Comparison of ENCODE assay signal across 23 cellular contexts in the genomic region with DNA sequence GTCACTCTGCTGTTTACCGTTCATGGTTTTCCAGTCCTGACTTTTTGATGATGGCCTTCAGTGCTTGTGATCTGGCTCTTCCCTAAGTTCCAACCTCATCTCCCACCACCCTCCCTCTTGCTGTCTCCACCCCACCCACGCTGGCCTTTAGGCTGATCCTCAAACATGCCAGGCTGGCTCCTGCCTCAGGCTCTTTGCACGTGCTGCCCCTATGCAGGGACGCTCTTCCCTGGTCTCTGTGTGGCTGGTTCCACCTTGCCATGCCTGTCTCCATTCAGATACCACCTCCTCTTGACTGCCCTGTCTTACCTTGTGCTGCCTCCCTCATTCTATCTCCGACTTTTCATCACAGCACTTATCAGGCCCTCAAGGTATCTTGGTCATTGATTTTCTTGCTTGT.
A peak's percentile ranks its signal among the peaks of the same experiment; 100 is the strongest.
DNase-seq lines count a peak whose midpoint lies in the region; ATAC-seq, FAIRE-seq and TF ChIP-seq lines count a peak whose summit lies in the region.
"Had no signal": no experiment of that assay in that cellular context is flagged by ENCODE, and none has a peak within 500 bp of the region (broad histone marks: within the 10 kb centered on the region; RNA-seq: fewer than 3 reads in every experiment).

No MANE protein-coding gene starts in this region.

- no peak for TF ChIP-seq EP300 in HepG2 (IDR thresholded peaks at IDR 0.05; ENCODE audit: low read depth in 2 of 2, low read length in 2 of 2)
- no peak for TF ChIP-seq EP300 in HepG2 (CRISPR knock-in tag; IDR thresholded peaks at IDR 0.05; ENCODE audit: borderline replicate concordance)

- ATAC-seq in HepG2: no peak
- no peak for ATAC-seq in right lobe of liver
- ATAC-seq: A549; CD8-positive, alpha-beta T cell had no signal

- H3K27me3 ChIP-seq in HepG2 (ENCODE audit: control insufficient read depth in 1 of 2, insufficient read depth in 2 of 2, low read length in 2 of 2) (no peaks in the 10 kb centered on the region), right lobe of liver (no peaks in the 10 kb centered on the region)
- H3K27me3 ChIP-seq: BLaER1 treated with 17β-estradiol and CSF1 and Interleukin-3, amounts not matched to agents 10 nM and 100 nM had no signal

- peaks cover 6% of the 10 kb centered on the region for H3K27me3 Mint-ChIP-seq in endothelial cell (ENCODE audit: unreplicated experiment)
- peaks cover 2% of the 10 kb centered on the region for H3K27me3 Mint-ChIP-seq in neural crest cell (ENCODE audit: low read depth)
- H3K27me3 Mint-ChIP-seq: B cell; CD4-positive, alpha-beta T cell had no signal

- no peak for TF ChIP-seq RAD21 in HepG2 (CRISPR knock-in tag; IDR thresholded peaks at IDR 0.05)

- peak overlapping the region; percentile 25 for H3K27ac Mint-ChIP-seq in endothelial cell (ENCODE audit: unreplicated experiment)
- peak overlapping the region; percentile 31 for H3K27ac Mint-ChIP-seq in neural crest cell (ENCODE audit: unreplicated experiment)
- H3K27ac Mint-ChIP-seq: B cell; CD4-positive, alpha-beta T cell; CD8-positive, alpha-beta T cell had no signal

- CTCF ChIA-PET in HepG2 (lab: Yijun Ruan, JAX; ENCODE audit: low intra/inter-chr PET ratio, low total read pairs): no interaction called here

- POLR2A ChIA-PET in HepG2 (lab: Yijun Ruan, JAX): interaction anchor here (1.1 to 2.6 kb wide), 3 partner anchors 57 to 108 kb away, joined by 4 to 8 read pairs (median 6); no protein-coding TSS in a partner anchor

- H3K36me3 Mint-ChIP-seq in endothelial cell (ENCODE audit: low read depth, unreplicated experiment) (no peaks in the 10 kb centered on the region), neural crest cell (ENCODE audit: low read depth) (no peaks in the 10 kb centered on the region)

- TF ChIP-seq CTCF in HepG2 (CRISPR knock-in tag; IDR thresholded peaks at IDR 0.05) (no peak), right lobe of liver (IDR thresholded peaks at IDR 0.05) (no peak), endothelial cell (IDR thresholded peaks at IDR 0.05; ENCODE audit: unreplicated experiment) (no peak), neural crest cell (conservative IDR thresholded peaks at IDR 0.05) (no peak)

- H3K9me3 Mint-ChIP-seq in endothelial cell (ENCODE audit: unreplicated experiment) (no peaks in the 10 kb centered on the region), neural crest cell (no peaks in the 10 kb centered on the region)
- H3K9me3 Mint-ChIP-seq: CD4-positive, alpha-beta T cell; CD8-positive, alpha-beta T cell had no signal

- H3K9ac ChIP-seq in HepG2 (ENCODE audit: insufficient read depth, low read depth, low read length): no peak overlapping the region
- H3K9ac ChIP-seq: BLaER1 treated with 17β-estradiol and CSF1 and Interleukin-3, amounts not matched to agents 10 nM and 100 nM had no signal

- H3K4me3 ChIP-seq in HepG2 (replicated peaks in 1 of 3; ENCODE audit: insufficient read depth in 1 of 3, low read depth in 2 of 3, low read length in 3 of 3) (no peak overlapping the region), right lobe of liver (no peak overlapping the region)
- H3K4me3 ChIP-seq: A549; BLaER1 treated with 17β-estradiol and CSF1 and Interleukin-3, amounts not matched to agents 10 nM and 100 nM had no signal

- H3K4me1 Mint-ChIP-seq in endothelial cell (ENCODE audit: unreplicated experiment) (no peaks in the 10 kb centered on the region), neural crest cell (no peaks in the 10 kb centered on the region)

- no peak for DNase-seq in HepG2 (ENCODE audit: low spot score)
- DNase-seq in right lobe of liver: no peak
- DNase-seq in endothelial cell (ENCODE audit: low spot score): no peak
- no peak for DNase-seq in neural crest cell (ENCODE audit: low read depth, low spot score)
- no peak for DNase-seq in activated CD4-positive, alpha-beta T cell treated with anti-CD3 and anti-CD28 coated beads for 1 hour
- no peak for DNase-seq in NCI-H2029 treated with DMSO at 0.1 percent for 48 hours (lab: John Stamatoyannopoulos, UW)
- no peak for DNase-seq in NCI-H128 (lab: John Stamatoyannopoulos, UW; ENCODE audit: unreplicated experiment)
- DNase-seq: AML-193; Caco-2; Calu3; CD4-positive, alpha-beta T cell; CD8-positive, alpha-beta T cell; DMS79 treated with DMSO at 0.1 percent for 48 hours; GF-D8 had no signal

- H3K4me1 ChIP-seq in HepG2 (ENCODE audit: insufficient read depth, low read length): peaks cover 52% of the 10 kb centered on the region
- H3K4me1 ChIP-seq in right lobe of liver: no peaks in the 10 kb centered on the region
- H3K4me1 ChIP-seq: A549, Caco-2 had no signal

- no peak overlapping the region for H3K4me2 ChIP-seq in HepG2 (ENCODE audit: low read depth, low read length)
- H3K4me2 ChIP-seq: A549; BLaER1 treated with 17β-estradiol and CSF1 and Interleukin-3, amounts not matched to agents 10 nM and 100 nM had no signal

- no peaks in the 10 kb centered on the region for H4K20me1 ChIP-seq in HepG2 (ENCODE audit: insufficient read depth, low read length)

- H3K79me2 ChIP-seq in HepG2 (ENCODE audit: insufficient read depth, low read length): no peaks in the 10 kb centered on the region

- intact Hi-C loops in HepG2 (cut with micrococcal nuclease; ENCODE audit: unreplicated experiment): no loop called here
- intact Hi-C loops in right lobe of liver (cut with DNase I): no loop called here

- 91% methylated on average over 5 of the region's 5 CpGs for WGBS in HepG2 (ENCODE audit: low lambda C conversion rate)
- WGBS in right lobe of liver (ENCODE audit: insufficient coverage, low coverage, low lambda C conversion rate, missing lambda C conversion rate): 90% methylated on average over 5 of the region's 5 CpGs

- no TSS peak for BruUV-seq in HepG2 (replicated peaks; lab: Mats Ljungman, UMichigan)

- FAIRE-seq in HepG2 (lab: Jason Lieb, UNC): no peak
- FAIRE-seq: A549, D721Med, G401.6, GM12891, GM19239 had no signal

- H3K4me3 Mint-ChIP-seq in endothelial cell (ENCODE audit: unreplicated experiment) (no peak overlapping the region), neural crest cell (no peak overlapping the region)
- H3K4me3 Mint-ChIP-seq: B cell; CD4-positive, alpha-beta T cell; CD8-positive, alpha-beta T cell had no signal

- no peak overlapping the region for H2AFZ ChIP-seq in HepG2 (ENCODE audit: low read length)

- H3K9me3 ChIP-seq in HepG2 (ENCODE audit: low read length) (no peaks in the 10 kb centered on the region), right lobe of liver (no peaks in the 10 kb centered on the region)
- H3K9me3 ChIP-seq: A549; BLaER1 treated with 17β-estradiol and CSF1 and Interleukin-3, amounts not matched to agents 10 nM and 100 nM; Caco-2 had no signal

- no peak overlapping the region for H3K27ac ChIP-seq in HepG2 (ENCODE audit: extremely low read length, insufficient read depth, low read length)
- H3K27ac ChIP-seq in right lobe of liver: no peak overlapping the region
- H3K27ac ChIP-seq: 22Rv1; A549; BLaER1 treated with 17β-estradiol and CSF1 and Interleukin-3, amounts not matched to agents 10 nM and 100 nM; C4-2B had no signal

- TF ChIP-seq POLR2A in HepG2 (IDR thresholded peaks at IDR 0.05; ENCODE audit: insufficient read depth in 1 of 2, low read depth in 2 of 2, low read length in 2 of 2): no peak
- TF ChIP-seq POLR2A in right lobe of liver (IDR thresholded peaks at IDR 0.05): no peak

- H3K36me3 ChIP-seq in HepG2 (replicated peaks in 1 of 2; ENCODE audit: control insufficient read depth in 1 of 2, insufficient read depth in 2 of 2, low read length in 2 of 2) (no peaks in the 10 kb centered on the region), right lobe of liver (no peaks in the 10 kb centered on the region)

- in situ Hi-C loops in HepG2 (cut with HindIII; ENCODE audit: extremely low pct_ligation_motif_present, low pct_unique_long_range_greater_than_20kb): no loop called here

TF ChIP-seq in HepG2, 621 proteins besides CTCF, POLR2A, EP300 and RAD21:
- peak; percentile 64; the same call in 1 of the 2 replicates for TF ChIP-seq ZMYM3 (CRISPR knock-in tag; IDR thresholded peaks at IDR 0.05)
- no peak for TF ChIP-seq ZNF337 (CRISPR knock-in tag; IDR thresholded peaks at IDR 0.05; ENCODE audit: borderline replicate concordance, low read depth)
